22 cellular contexts compared by ENCODE assay signal in the genomic region with DNA sequence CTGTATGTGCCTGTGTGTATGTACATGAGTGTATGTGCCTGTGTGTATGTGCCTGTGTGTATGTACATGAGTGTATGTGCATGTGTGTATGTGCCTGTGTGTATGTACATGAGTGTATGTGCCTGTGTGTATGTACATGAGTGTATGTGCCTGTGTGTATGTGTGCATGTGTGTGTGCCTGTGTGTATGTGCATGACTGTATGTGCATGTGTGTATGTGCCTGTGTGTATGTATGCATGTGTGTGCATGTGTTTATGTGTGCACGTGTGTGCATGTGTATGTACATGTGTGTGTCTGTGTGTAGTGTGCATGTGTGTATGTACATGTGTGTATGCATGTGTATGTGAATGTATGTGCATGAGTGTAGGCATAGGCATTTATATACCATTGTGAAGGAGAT.
"Had no signal": no experiment of that assay in that cellular context is flagged by ENCODE, and none has a peak within 500 bp of the region (broad histone marks: within the 10 kb centered on the region; RNA-seq: fewer than 3 reads in every experiment).

No MANE protein-coding gene starts in this region.

- H3K27ac ChIP-seq: epithelial cell of prostate, left ventricle myocardium inferior, right atrium auricular region, testis, transverse colon, uterus had no signal

- FAIRE-seq: colon, endometrium, frontal cortex, islet of Langerhans had no signal

- DNase-seq: activated CD4-positive, alpha-beta T cell treated with anti-CD3 and anti-CD28 coated beads for 4 hours; activated CD4-positive, alpha-beta T cell treated with anti-CD3 and anti-CD28 coated beads, Interleukin-2, amount 50 U/mL, for 4 hours; activated naive CD4-positive, alpha-beta T cell; activated T-cell treated with anti-CD3 and anti-CD28 coated beads for 4 hours; activated T-cell treated with anti-CD3 and anti-CD28 coated beads, Interleukin-2, amount 50 U/mL, for 72 hours; effector CD8-positive, alpha-beta T cell; left ventricle myocardium inferior; occipital lobe; stimulated activated CD4-positive, alpha-beta T cell treated with anti-CD3 and anti-CD28 coated beads, Interleukin-15, amount 100 ng/mL, for 24 hours; stimulated activated CD4-positive, alpha-beta T cell treated with anti-CD3 and anti-CD28 coated beads, Interleukin-2, amount 100 ng/mL, for 24 hours; stimulated activated naive CD8-positive, alpha-beta T cell treated with anti-CD3 and anti-CD28 coated beads, Interleukin-15, Interleukin-2, amounts not matched to agents 100 U/mL and 50 U/mL, for 24 hours; testis; transverse colon; uterus had no signal

- H3K9me3 ChIP-seq: left ventricle myocardium inferior, right atrium auricular region, testis, transverse colon, uterus had no signal

- ATAC-seq: activated naive CD4-positive, alpha-beta T cell treated with anti-CD3 and anti-CD28 coated beads, Interleukin-2, amount 50 U/mL, for 72 hours; stimulated activated naive CD8-positive, alpha-beta T cell treated with anti-CD3 and anti-CD28 coated beads, Interleukin-15, Interleukin-2, amounts not matched to agents 100 U/mL and 50 U/mL, for 24 hours had no signal

- H3K4me3 ChIP-seq: left ventricle myocardium inferior, lung, right atrium auricular region, testis, transverse colon, uterus had no signal

- H3K27me3 ChIP-seq: right atrium auricular region, testis, transverse colon, uterus had no signal

- H3K4me1 ChIP-seq: left ventricle myocardium inferior, right atrium auricular region, testis, transverse colon, uterus had no signal

- H3K36me3 ChIP-seq: left ventricle myocardium inferior, right atrium auricular region, transverse colon, uterus had no signal
